In the genomic region with DNA sequence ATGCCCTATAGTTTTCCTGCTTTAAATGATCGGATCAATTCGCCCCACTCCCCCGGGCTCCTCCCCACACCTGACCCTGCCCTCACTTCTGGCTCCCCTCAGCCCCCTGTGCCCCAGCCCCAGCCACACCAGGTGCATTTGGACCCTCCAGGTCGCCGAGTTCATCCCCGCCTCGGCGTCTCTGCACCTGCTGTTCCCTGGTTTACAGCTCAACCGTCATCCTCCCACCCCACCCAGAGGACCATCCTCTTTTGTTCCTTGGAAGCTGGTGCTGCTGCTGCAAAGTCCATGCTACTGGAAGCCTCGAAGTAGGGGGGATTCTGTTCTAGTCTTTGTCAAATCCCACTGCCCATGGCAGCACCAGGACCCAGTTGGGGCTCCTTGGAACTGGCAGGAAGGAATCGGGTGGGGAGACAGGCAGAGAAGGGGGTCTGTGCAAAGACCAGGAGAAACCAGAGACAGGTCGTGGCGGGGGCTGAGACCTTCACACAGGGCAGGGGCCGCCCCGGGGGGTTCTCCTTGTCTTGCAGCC, we compare ENCODE assay signal across 38 cellular contexts. TPM values are rescaled to one million over a fixed set of nuclear protein-coding genes. Genes with fewer than 3 reads are reported as not detected.
DNase-seq lines count a peak whose midpoint lies in the region; ATAC-seq and TF ChIP-seq lines count a peak whose summit lies in the region.
"Had no signal": no experiment of that assay in that cellular context is flagged by ENCODE, and none has a peak within 500 bp of the region (broad histone marks: within the 10 kb centered on the region; RNA-seq: fewer than 3 reads in every experiment).

No MANE protein-coding gene starts in this region.

- H3K4me1 Mint-ChIP-seq in T-helper 17 cell: no peaks in the 10 kb centered on the region
- H3K4me1 Mint-ChIP-seq: activated CD4-positive, alpha-beta T cell treated with anti-CD3 and anti-CD28 coated beads for 36 hours; activated naive CD4-positive, alpha-beta T cell treated with anti-CD3 and anti-CD28 coated beads, Interleukin-2, amount 10 ng/mL, durations not matched to agents 7 days and 5 days; activated T-helper 17 cell treated with anti-CD3 and anti-CD28 coated beads, Interleukin-2, amount 50 U/mL, for 72 hours; brain; GM23338; stimulated activated memory B cell treated with anti-CD40 and anti-IgM and Interleukin-4, amounts not matched to agents 10 μg/mL and 1 μg/mL and 100 μg/mL, for 72 hours had no signal

- peaks cover 7% of the 10 kb centered on the region for H3K27me3 Mint-ChIP-seq in T-helper 17 cell

- TF ChIP-seq CTCF in right atrium auricular region (IDR thresholded peaks at IDR 0.05): no peak
- no peak for TF ChIP-seq CTCF in mucosa of descending colon (IDR thresholded peaks at IDR 0.05)
- TF ChIP-seq CTCF in suprapubic skin (IDR thresholded peaks at IDR 0.05): no peak

- TF ChIP-seq POLR2A in suprapubic skin (IDR thresholded peaks at IDR 0.05): no peak

- H3K9me3 ChIP-seq in right atrium auricular region (no peaks in the 10 kb centered on the region), T-helper 17 cell (ENCODE audit: control insufficient read depth, low read length, poor library complexity, severe bottlenecking) (no peaks in the 10 kb centered on the region), mucosa of descending colon (no peaks in the 10 kb centered on the region), suprapubic skin (no peaks in the 10 kb centered on the region)
- H3K9me3 ChIP-seq: prostate gland had no signal

- H3K4me3 Mint-ChIP-seq in T-helper 17 cell: no peak overlapping the region
- H3K4me3 Mint-ChIP-seq: activated CD4-positive, alpha-beta T cell treated with anti-CD3 and anti-CD28 coated beads for 36 hours; activated CD8-positive, alpha-beta T cell treated with anti-CD3 and anti-CD28 coated beads, Interleukin-2, amount 10 ng/mL, durations not matched to agents 7 days and 5 days; activated naive CD4-positive, alpha-beta T cell treated with anti-CD3 and anti-CD28 coated beads, Interleukin-2, amount 10 ng/mL, durations not matched to agents 7 days and 5 days; activated T-helper 17 cell treated with anti-CD3 and anti-CD28 coated beads, Interleukin-2, amount 50 U/mL, for 72 hours; brain; CD4-positive, alpha-beta T cell; GM23338; HFFc6; stimulated activated memory B cell treated with anti-CD40 and anti-IgM and Interleukin-4, amounts not matched to agents 10 μg/mL and 1 μg/mL and 100 μg/mL, for 72 hours had no signal

- H3K4me1 ChIP-seq in right atrium auricular region: no peaks in the 10 kb centered on the region
- peaks cover 33% of the 10 kb centered on the region for H3K4me1 ChIP-seq in mucosa of descending colon (ENCODE audit: low read depth)
- H3K4me1 ChIP-seq in suprapubic skin: no peaks in the 10 kb centered on the region
- H3K4me1 ChIP-seq: gastrocnemius medialis had no signal

- H3K36me3 ChIP-seq in right atrium auricular region (no peaks in the 10 kb centered on the region), mucosa of descending colon (ENCODE audit: low read depth) (no peaks in the 10 kb centered on the region), suprapubic skin (no peaks in the 10 kb centered on the region)
- H3K36me3 ChIP-seq: gastrocnemius medialis, MG63, prostate gland had no signal

- H3K4me3 ChIP-seq in right atrium auricular region (no peak overlapping the region), mucosa of descending colon (no peak overlapping the region), suprapubic skin (no peak overlapping the region)
- H3K4me3 ChIP-seq: gastrocnemius medialis, GM23338, MG63, prostate gland had no signal

- H3K27me3 ChIP-seq in right atrium auricular region: peaks cover 0 to 9% of the 10 kb centered on the region in 2 donors
- H3K27me3 ChIP-seq in suprapubic skin: peaks cover 48% of the 10 kb centered on the region

- peak; percentile 55 for DNase-seq in Right ventricle myocardium inferior (ENCODE audit: missing footprints)
- DNase-seq in right atrium auricular region (ENCODE audit: low spot score): no peak
- no peak for DNase-seq in T-helper 17 cell
- peak; percentile 62 to 75 (median 73) for DNase-seq in mucosa of descending colon
- DNase-seq in suprapubic skin (ENCODE audit: low spot score in 2 of 2): peak; percentile 24 to 47
- no peak for DNase-seq in NCI-H2107 treated with DMSO at 0.1 percent for 48 hours (lab: John Stamatoyannopoulos, UW; ENCODE audit: unreplicated experiment)
- DNase-seq in COLO668 (lab: John Stamatoyannopoulos, UW; ENCODE audit: unreplicated experiment): no peak
- DNase-seq: activated CD8-positive, alpha-beta T cell treated with anti-CD3 and anti-CD28 coated beads, Interleukin-2, amount 10 ng/mL, durations not matched to agents 7 days and 5 days; activated naive CD4-positive, alpha-beta T cell treated with anti-CD3 and anti-CD28 coated beads, Interleukin-2, amount 10 ng/mL, durations not matched to agents 7 days and 5 days; AML-193; CD4-positive, alpha-beta T cell; gastrocnemius medialis; HFFc6; hippocampal formation; KG1; MG63; NCI-H1105 treated with DMSO at 0.1 percent for 48 hours; NCI-H187 treated with DMSO at 0.1 percent for 48 hours; NCI-H524 treated with DMSO at 0.1 percent for 48 hours; SHP77 treated with DMSO at 0.1 percent for 48 hours; SW 1271; T-helper 9 cell had no signal

- H3K27ac ChIP-seq in right atrium auricular region (no peak overlapping the region), suprapubic skin (no peak overlapping the region)
- H3K27ac ChIP-seq: gastrocnemius medialis, HL-60, prostate gland had no signal

- 73% methylated on average over 15 of the region's 15 CpGs for WGBS in suprapubic skin

- peak overlapping the region; percentile 45 for H3K27ac Mint-ChIP-seq in T-helper 17 cell
- H3K27ac Mint-ChIP-seq: activated CD4-positive, alpha-beta T cell treated with anti-CD3 and anti-CD28 coated beads for 36 hours; activated CD8-positive, alpha-beta T cell treated with anti-CD3 and anti-CD28 coated beads, Interleukin-2, amount 10 ng/mL, durations not matched to agents 7 days and 5 days; activated naive CD4-positive, alpha-beta T cell treated with anti-CD3 and anti-CD28 coated beads, Interleukin-2, amount 10 ng/mL, durations not matched to agents 7 days and 5 days; activated T-helper 17 cell treated with anti-CD3 and anti-CD28 coated beads, Interleukin-2, amount 50 U/mL, for 72 hours; brain; CD4-positive, alpha-beta T cell; GM23338; HFFc6; stimulated activated memory B cell treated with anti-CD40 and anti-IgM and Interleukin-4, amounts not matched to agents 10 μg/mL and 1 μg/mL and 100 μg/mL, for 72 hours had no signal

- no peak for TF ChIP-seq EP300 in suprapubic skin (IDR thresholded peaks at IDR 0.05)

- ATAC-seq in Right ventricle myocardium inferior: no peak
- ATAC-seq in T-helper 17 cell: no peak
- peak; percentile 46 for ATAC-seq in mucosa of descending colon
- ATAC-seq in HG02885 (IDR thresholded peaks at IDR 0.05; ENCODE audit: poor library complexity, unreplicated experiment): no peak
- ATAC-seq: activated CD4-positive, alpha-beta T cell treated with anti-CD3 and anti-CD28 coated beads for 36 hours; activated CD8-positive, alpha-beta T cell treated with anti-CD3 and anti-CD28 coated beads, Interleukin-2, amount 10 ng/mL, durations not matched to agents 7 days and 5 days; activated T-helper 17 cell treated with anti-CD3 and anti-CD28 coated beads, Interleukin-2, amount 50 U/mL, for 72 hours; gastrocnemius medialis; GM23338; left lobe of liver had no signal

- H3K36me3 Mint-ChIP-seq in T-helper 17 cell (ENCODE audit: low read depth): peaks cover 2% of the 10 kb centered on the region
- H3K36me3 Mint-ChIP-seq: activated naive CD4-positive, alpha-beta T cell treated with anti-CD3 and anti-CD28 coated beads, Interleukin-2, amount 10 ng/mL, durations not matched to agents 7 days and 5 days; brain; stimulated activated memory B cell treated with anti-CD40 and anti-IgM and Interleukin-4, amounts not matched to agents 10 μg/mL and 1 μg/mL and 100 μg/mL, for 72 hours had no signal

- intact Hi-C loops in Right ventricle myocardium inferior (cut with DNase I): no loop called here
- intact Hi-C loops in mucosa of descending colon (cut with DNase I, micrococcal nuclease): no loop called here

RNA-seq across cellular contexts. Expression of gene MUC5B, which starts 4.5 kb away (rescaled TPM):
- total RNA-seq in Right ventricle myocardium inferior (not detected), right atrium auricular region (not detected), T-helper 17 cell (not detected), mucosa of descending colon (100 to 1,000 TPM; 133 to 431 (median 135) TPM), suprapubic skin (under 1 TPM; 0.08 to 0.34 (median 0.13) TPM)
- total RNA-seq: A673; activated CD4-positive, alpha-beta T cell treated with anti-CD3 and anti-CD28 coated beads for 36 hours; activated CD8-positive, alpha-beta T cell treated with anti-CD3 and anti-CD28 coated beads, Interleukin-2, amount 10 ng/mL, durations not matched to agents 7 days and 5 days; activated T-helper 17 cell treated with anti-CD3 and anti-CD28 coated beads, Interleukin-2, amount 50 U/mL, for 72 hours; CD4-positive, alpha-beta T cell; Daoy; endothelial cell of umbilical vein; fibroblast of lung; HFFc6; mesenteric fat pad; skeletal muscle tissue; ureter had no signal

Comparison
In these comparisons a context has a peak if more than half of its experiments do, and no peak if none do; other contexts are left out.
1. DNase-seq: peak in Right ventricle myocardium inferior (single experiment), mucosa of descending colon (3 of 3) and suprapubic skin (2 of 2); none in right atrium auricular region (single experiment), T-helper 17 cell (0 of 3), NCI-H2107 treated with DMSO at 0.1 percent for 48 hours (single experiment) and COLO668 (single experiment).
2. RNA of gene MUC5B, which starts 4.5 kb away (total RNA-seq): 133 to 431 TPM in mucosa of descending colon; 0.08 to 0.34 TPM in suprapubic skin, not detected in Right ventricle myocardium inferior (single experiment), not detected in right atrium auricular region and not detected in T-helper 17 cell; every median in the first group is over 10 times any median in the second.